Comparison of ENCODE assay signal across 22 cellular contexts in the genomic region with DNA sequence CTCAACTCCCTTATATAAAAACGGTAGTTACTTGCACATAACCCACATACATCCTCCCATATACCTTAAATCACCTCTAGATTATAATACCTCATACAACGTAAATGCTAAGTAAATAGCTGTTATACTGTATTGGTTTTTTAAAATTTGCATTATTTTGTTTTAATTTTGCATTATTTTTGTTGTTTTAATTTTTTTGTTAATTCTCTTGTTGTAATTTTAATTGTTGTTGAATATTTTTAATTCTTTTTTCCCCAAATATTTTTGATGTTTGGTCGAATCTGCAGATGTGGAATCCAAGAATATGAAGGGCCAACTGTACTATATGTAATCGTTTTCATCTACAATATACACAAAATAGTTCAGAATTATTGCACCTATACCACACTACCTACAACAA. TPM values are rescaled to one million over a fixed set of nuclear protein-coding genes. Genes with fewer than 3 reads are reported as not detected.
DNase-seq lines count a peak whose midpoint lies in the region; ATAC-seq, FAIRE-seq and TF ChIP-seq lines count a peak whose summit lies in the region.
"Had no signal": no experiment of that assay in that cellular context is flagged by ENCODE, and none has a peak within 500 bp of the region (broad histone marks: within the 10 kb centered on the region; RNA-seq: fewer than 3 reads in every experiment).

No MANE protein-coding gene starts in this region.

- H3K36me3 ChIP-seq in kidney (ENCODE audit: control insufficient read depth in 1 of 2, insufficient read depth in 2 of 2, low read length in 2 of 2) (peaks cover 12 to 47% of the 10 kb centered on the region in 2 donors), upper lobe of right lung (peaks cover 81% of the 10 kb centered on the region)
- H3K36me3 ChIP-seq in CD8-positive, alpha-beta T cell (ENCODE audit: insufficient read depth, low read length), result peaks cover 34% of the 10 kb centered on the region

- CTCF ChIA-PET in WTC11 (lab: Charles Lee), result no interaction called here
- CTCF ChIA-PET in CD8-positive, alpha-beta T cell (lab: Charles Lee), result interaction anchor here (0.6 kb wide), 1 partner anchor 195 kb away, joined by 3 read pairs; no protein-coding TSS in a partner anchor

- H3K9me3 Mint-ChIP-seq in WTC11, result no peaks in the 10 kb centered on the region
- H3K9me3 Mint-ChIP-seq in CD8-positive, alpha-beta T cell, result no peaks in the 10 kb centered on the region
- H3K9me3 Mint-ChIP-seq in CD14-positive monocyte, result no peaks in the 10 kb centered on the region
- H3K9me3 Mint-ChIP-seq: CD4-positive, CD25-positive, alpha-beta regulatory T cell; CD8-positive, alpha-beta memory T cell had no signal

- H3K27ac ChIP-seq in kidney (ENCODE audit: low read depth in 2 of 2, low read length in 2 of 2), result no peak overlapping the region
- no peak overlapping the region for H3K27ac ChIP-seq in upper lobe of right lung
- no peak overlapping the region for H3K27ac ChIP-seq in CD8-positive, alpha-beta T cell (ENCODE audit: low read depth, low read length)
- H3K27ac ChIP-seq: GM23248 had no signal

- peak; percentile 74 for FAIRE-seq in A204.1 (lab: Jason Lieb, UNC)
- FAIRE-seq in RCC 7860 (lab: Jason Lieb, UNC), result peak; percentile 20
- peak; percentile 49 for FAIRE-seq in kidney (lab: Jason Lieb, UNC)
- FAIRE-seq: GM12892, GM19239, H1 had no signal

- intact Hi-C loops in kidney (cut with DNase I) (no loop called here), upper lobe of right lung (cut with DNase I) (no loop called here), CD14-positive monocyte (cut with micrococcal nuclease) (no loop called here)
- intact Hi-C loops in CD8-positive, alpha-beta T cell (cut with DNase I, micrococcal nuclease), result no loop called here

- H3K4me1 Mint-ChIP-seq in WTC11 (no peaks in the 10 kb centered on the region), CD14-positive monocyte (no peaks in the 10 kb centered on the region)
- H3K4me1 Mint-ChIP-seq in CD8-positive, alpha-beta T cell (ENCODE audit: low read depth), result no peaks in the 10 kb centered on the region

- H3K9ac ChIP-seq in kidney (ENCODE audit: low read length in 2 of 2), result no peak overlapping the region
- H3K9ac ChIP-seq: GM23248 had no signal

- no peaks in the 10 kb centered on the region for H3K4me1 ChIP-seq in kidney (ENCODE audit: control insufficient read depth in 1 of 2, insufficient read depth in 1 of 2, low read depth in 1 of 2, low read length in 2 of 2)
- no peaks in the 10 kb centered on the region for H3K4me1 ChIP-seq in upper lobe of right lung
- no peaks in the 10 kb centered on the region for H3K4me1 ChIP-seq in CD8-positive, alpha-beta T cell (ENCODE audit: insufficient read depth, low read length)

- H3K36me3 Mint-ChIP-seq in WTC11 (peaks cover 49% of the 10 kb centered on the region), CD14-positive monocyte (peaks cover 77 to 86% of the 10 kb centered on the region in 2 donors)
- H3K36me3 Mint-ChIP-seq in CD8-positive, alpha-beta T cell, result peaks cover 75% of the 10 kb centered on the region

- TF ChIP-seq CTCF in WTC11 (IDR thresholded peaks at IDR 0.05) (no peak), kidney (IDR thresholded peaks at IDR 0.05; ENCODE audit: borderline replicate concordance, extremely low read depth, insufficient read depth) (no peak), upper lobe of right lung (IDR thresholded peaks at IDR 0.05) (no peak), CD14-positive monocyte (IDR thresholded peaks at IDR 0.05) (no peak)
- no peak for TF ChIP-seq CTCF in CD8-positive, alpha-beta T cell (IDR thresholded peaks at IDR 0.05)

- ATAC-seq in WTC11 (no peak), upper lobe of right lung (no peak), HG02759 (IDR thresholded peaks at IDR 0.05; ENCODE audit: unreplicated experiment) (no peak)
- no peak for ATAC-seq in CD8-positive, alpha-beta T cell

- no peak overlapping the region for H3K27ac Mint-ChIP-seq in WTC11
- no peak overlapping the region for H3K27ac Mint-ChIP-seq in CD8-positive, alpha-beta T cell
- H3K27ac Mint-ChIP-seq in CD14-positive monocyte, result no peak overlapping the region
- H3K27ac Mint-ChIP-seq: CD8-positive, alpha-beta memory T cell had no signal

- no peak overlapping the region for H3K4me3 ChIP-seq in kidney (ENCODE audit: low read length in 2 of 2)
- no peak overlapping the region for H3K4me3 ChIP-seq in upper lobe of right lung
- no peak overlapping the region for H3K4me3 ChIP-seq in CD8-positive, alpha-beta T cell (ENCODE audit: low read depth, low read length)
- H3K4me3 ChIP-seq: GM23248 had no signal

- DNase-seq in RCC 7860 (ENCODE audit: low spot score), result no peak
- no peak for DNase-seq in WTC11 (ENCODE audit: low spot score)
- no peak for DNase-seq in kidney
- no peak for DNase-seq in upper lobe of right lung
- no peak for DNase-seq in CD8-positive, alpha-beta T cell
- DNase-seq in CD14-positive monocyte (ENCODE audit: low spot score), result no peak
- DNase-seq: 8988T; C1 segment of cervical spinal cord; CD4-positive, CD25-positive, alpha-beta regulatory T cell; CD8-positive, alpha-beta memory T cell; DMS 273 treated with DMSO at 0.1 percent for 48 hours; DMS79; EL; GM23248; H7; HCEC 1CT had no signal

- H3K9me3 ChIP-seq in kidney (ENCODE audit: control insufficient read depth in 1 of 2, low read length in 2 of 2), result no peaks in the 10 kb centered on the region
- no peaks in the 10 kb centered on the region for H3K9me3 ChIP-seq in upper lobe of right lung
- no peaks in the 10 kb centered on the region for H3K9me3 ChIP-seq in CD8-positive, alpha-beta T cell (ENCODE audit: low read length)

- H3K27me3 Mint-ChIP-seq in WTC11 (ENCODE audit: low read depth) (no peaks in the 10 kb centered on the region), CD14-positive monocyte (ENCODE audit: low read depth in 3 of 3) (no peaks in the 10 kb centered on the region)
- no peaks in the 10 kb centered on the region for H3K27me3 Mint-ChIP-seq in CD8-positive, alpha-beta T cell (ENCODE audit: low read depth)
- H3K27me3 Mint-ChIP-seq: CD4-positive, CD25-positive, alpha-beta regulatory T cell; CD8-positive, alpha-beta memory T cell had no signal

- no peak overlapping the region for H3K4me3 Mint-ChIP-seq in WTC11
- H3K4me3 Mint-ChIP-seq in CD8-positive, alpha-beta T cell, result no peak overlapping the region
- no peak overlapping the region for H3K4me3 Mint-ChIP-seq in CD14-positive monocyte
- H3K4me3 Mint-ChIP-seq: CD4-positive, CD25-positive, alpha-beta regulatory T cell; CD8-positive, alpha-beta memory T cell had no signal

- H3K27me3 ChIP-seq in upper lobe of right lung, result no peaks in the 10 kb centered on the region
- no peaks in the 10 kb centered on the region for H3K27me3 ChIP-seq in CD8-positive, alpha-beta T cell (ENCODE audit: insufficient read depth, low read length)

- POLR2A ChIA-PET in WTC11 (lab: Charles Lee), result no interaction called here
- POLR2A ChIA-PET in CD8-positive, alpha-beta T cell (lab: Charles Lee), result interaction anchor here (0.6 kb wide), 1 partner anchor 115 kb away, joined by 3 read pairs; no protein-coding TSS in a partner anchor

TF ChIP-seq in WTC11, 78 proteins besides CTCF, POLR2A, EP300 and RAD21:
- TF ChIP-seq TCF7 (CRISPR knock-in tag; IDR thresholded peaks at IDR 0.05; ENCODE audit: low read depth) (no peak), HMGA2 (CRISPR knock-in tag; IDR thresholded peaks at IDR 0.05) (peak; percentile 93), NFYB (CRISPR knock-in tag; conservative IDR thresholded peaks at IDR 0.05; ENCODE audit: low read depth) (no peak), FOXK1 (CRISPR knock-in tag; IDR thresholded peaks at IDR 0.05) (no peak), FOXJ3 (CRISPR knock-in tag; IDR thresholded peaks at IDR 0.05; ENCODE audit: borderline replicate concordance) (no peak), ZSCAN18 (CRISPR knock-in tag; IDR thresholded peaks at IDR 0.05) (no peak), NR3C1 (CRISPR knock-in tag; conservative IDR thresholded peaks at IDR 0.05; ENCODE audit: low read depth) (no peak)
TF ChIP-seq in WTC11: peak in this region for 1.

RNA-seq across cellular contexts. Expression of gene ACTA1, which starts 23.5 kb away (rescaled TPM):
- 0.78 to 1.5 TPM (median 0.96 TPM) in 3 replicates for total RNA-seq in WTC11 (2021)
- not detected for total RNA-seq in kidney
- polyA plus RNA-seq in kidney (ENCODE audit: insufficient read depth, low read depth, low replicate concordance), result 1.2 TPM
- not detected for total RNA-seq in upper lobe of right lung
- not detected for total RNA-seq in CD8-positive, alpha-beta T cell
- polyA plus RNA-seq in CD14-positive monocyte, result not detected
- total RNA-seq: A673; CD4-positive, CD25-positive, alpha-beta regulatory T cell; CD8-positive, alpha-beta memory T cell had no signal
- polyA plus RNA-seq: CD4-positive, CD25-positive, alpha-beta regulatory T cell; CD8-positive, alpha-beta memory T cell; GM23248 had no signal

RNA-seq across cellular contexts. Expression of gene NUP133, which starts 50.7 kb away (rescaled TPM):
- total RNA-seq in WTC11 (2021), result 66.9 to 73.7 TPM (median 67.8 TPM) in 3 replicates
- 35.0 TPM for total RNA-seq in kidney
- polyA plus RNA-seq in kidney (ENCODE audit: insufficient read depth, low read depth, low replicate concordance), result 15.9 TPM
- 33.8 TPM for total RNA-seq in upper lobe of right lung
- total RNA-seq in CD8-positive, alpha-beta T cell, result 10 to 100 TPM; 49.0 to 50.7 TPM
- polyA plus RNA-seq in CD14-positive monocyte, result 10 to 100 TPM; 12.4 to 12.8 TPM
